Comparison of ENCODE assay signal across 26 cellular contexts in genomic region chr10:94639902-94640301, GRCh38. TPM values are rescaled to one million over a fixed set of nuclear protein-coding genes. Genes with fewer than 3 reads are reported as not detected.
"Had no signal": no experiment of that assay in that cellular context is flagged by ENCODE, and none has a peak within 500 bp of the region (broad histone marks: within the 10 kb centered on the region; RNA-seq: fewer than 3 reads in every experiment).

No MANE protein-coding gene starts in this region.

- H3K9me2 ChIP-seq: SK-N-SH had no signal

- ATAC-seq: HepG2, Right ventricle myocardium inferior had no signal

- H3K4me2 ChIP-seq: SK-N-SH had no signal

- H3K9ac ChIP-seq: SK-N-SH had no signal

- DNase-seq: IMR-90, Kasumi-1, KG1, MV-4-11, NCI-H1048, NCI-H1105 treated with DMSO at 0.1 percent for 48 hours, NCI-H1417 treated with DMSO at 0.1 percent for 48 hours, NCI-H146, NCI-H1694 treated with DMSO at 0.1 percent for 48 hours, NCI-H1930, NCI-H2081, NCI-H2107, NCI-H2227 treated with DMSO at 0.1 percent for 48 hours, NCI-H524, NCI-H69, NCI-H774, SIG-M5, SW 1271, T-helper 1 cell had no signal

- H3K4me3 ChIP-seq: SJSA1 had no signal

- FAIRE-seq: HepG2 had no signal

- H3K36me3 ChIP-seq: SJSA1 had no signal

- H3K27ac ChIP-seq: SJSA1 had no signal

- H3K27me3 ChIP-seq: SJSA1 had no signal

RNA-seq across cellular contexts. Expression of gene CYP2C18, which starts 43.6 kb away (rescaled TPM):
- total RNA-seq: IMR-90, MCF 10A, NCI-H460, Right ventricle myocardium inferior, RPMI7951, SJSA1 had no signal
- polyA plus RNA-seq: HepG2, IMR-90, SK-N-SH had no signal
